ENCODE assay signal across 21 cellular contexts in the genomic region with DNA sequence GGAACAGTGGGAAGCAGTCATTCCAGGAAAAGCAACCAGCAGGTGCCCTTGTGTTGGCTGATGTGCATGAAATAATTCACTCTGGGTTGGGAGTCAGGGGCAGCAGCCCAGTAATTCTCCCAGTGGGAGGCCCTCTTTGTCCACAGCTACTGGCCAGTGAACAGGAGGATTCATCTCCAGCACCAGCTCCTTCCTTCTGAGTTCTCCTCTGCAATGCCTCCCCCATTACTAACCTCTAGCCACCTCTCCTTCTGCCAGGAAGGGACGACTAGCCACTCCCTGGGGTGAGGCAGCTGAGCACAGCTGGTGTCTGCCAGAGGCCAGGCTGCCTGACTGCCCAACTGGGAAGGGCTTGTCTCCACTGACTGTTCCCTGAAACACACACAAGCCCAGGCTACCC. TPM values are rescaled to one million over a fixed set of nuclear protein-coding genes. Genes with fewer than 3 reads are reported as not detected.
DNase-seq lines count a peak whose midpoint lies in the region; ATAC-seq, FAIRE-seq and TF ChIP-seq lines count a peak whose summit lies in the region.
"Had no signal": no experiment of that assay in that cellular context is flagged by ENCODE, and none has a peak within 500 bp of the region (broad histone marks: within the 10 kb centered on the region; RNA-seq: fewer than 3 reads in every experiment).

No MANE protein-coding gene starts in this region.

- intact Hi-C loops in HCT116 (cut with micrococcal nuclease), result no loop called here

- no peak for TF ChIP-seq EP300 in H1 (IDR thresholded peaks at IDR 0.05; ENCODE audit: borderline replicate concordance in 1 of 2, low read depth in 2 of 2, low read length in 2 of 2)

- no peak overlapping the region for H3K27ac ChIP-seq in HCT116 (ENCODE audit: low read depth, low read length)
- no peak overlapping the region for H3K27ac ChIP-seq in H1 (ENCODE audit: low read depth, low read length)
- no peak overlapping the region for H3K27ac ChIP-seq in parathyroid adenoma
- H3K27ac ChIP-seq: heart right ventricle, tibial artery had no signal

- peak overlapping the region; percentile 65 for H3K4ac ChIP-seq in H1 (replicated peaks; ENCODE audit: insufficient read length, low read depth, low read length)

- TF ChIP-seq CTCF in HCT116 (IDR thresholded peaks at IDR 0.05 in 2 of 3, conservative IDR thresholded peaks at IDR 0.05 in 1 of 3; ENCODE audit: borderline replicate concordance in 1 of 3, insufficient read depth in 1 of 3, low read depth in 2 of 3, low read length in 2 of 3), result no peak
- no peak for TF ChIP-seq CTCF in H1 (IDR thresholded peaks at IDR 0.05; ENCODE audit: control extremely low read depth in 1 of 3, insufficient read depth in 1 of 3, low read depth in 1 of 3, low read length in 3 of 3)
- no peak for TF ChIP-seq CTCF in parathyroid adenoma (IDR thresholded peaks at IDR 0.05)

- H3K4me1 ChIP-seq in HCT116 (ENCODE audit: control insufficient read depth in 1 of 2, insufficient read depth in 2 of 2, low read length in 2 of 2), result peaks cover 20 to 23% of the 10 kb centered on the region in 2 experiments; a peak in 3 of 4 replicates
- peaks cover 0 to 10% (median 4%) of the 10 kb centered on the region in 4 experiments; a peak in 6 of 7 replicates for H3K4me1 ChIP-seq in H1 (replicated peaks in 1 of 4; ENCODE audit: control insufficient read depth in 3 of 4, insufficient read depth in 4 of 4, low read length in 3 of 4)
- no peaks in the 10 kb centered on the region for H3K4me1 ChIP-seq in parathyroid adenoma

- H2BK15ac ChIP-seq in H1 (ENCODE audit: low read length), result 0 out of 2 replicates have a peak overlapping the region, but pooled peaks have one; percentile 81

- H3K9me3 ChIP-seq in HCT116 (ENCODE audit: control insufficient read depth in 1 of 2, insufficient read depth in 1 of 2, low read depth in 1 of 2, low read length in 2 of 2), result no peaks in the 10 kb centered on the region
- H3K9me3 ChIP-seq in H1 (ENCODE audit: insufficient read depth in 2 of 2, low read depth in 1 of 2, low read length in 1 of 2), result no peaks in the 10 kb centered on the region
- no peaks in the 10 kb centered on the region for H3K9me3 ChIP-seq in parathyroid adenoma (ENCODE audit: control insufficient read depth, low read length)
- H3K9me3 ChIP-seq: heart right ventricle, tibial artery had no signal

- H2BK12ac ChIP-seq in H1 (ENCODE audit: low read depth, low read length), result peak overlapping the region; percentile 75; the same call in 1 of the 2 replicates

- H3K36me3 ChIP-seq in HCT116 (ENCODE audit: control insufficient read depth in 1 of 2, insufficient read depth in 2 of 2, low read length in 2 of 2), result no peaks in the 10 kb centered on the region
- H3K36me3 ChIP-seq in H1 (ENCODE audit: control insufficient read depth in 2 of 4, insufficient read depth in 4 of 4, low read length in 3 of 4), result no peaks in the 10 kb centered on the region
- no peaks in the 10 kb centered on the region for H3K36me3 ChIP-seq in parathyroid adenoma (ENCODE audit: control insufficient read depth, insufficient read depth, low read length)
- H3K36me3 ChIP-seq: heart right ventricle, tibial artery had no signal

- no peak overlapping the region for H3K18ac ChIP-seq in H1 (ENCODE audit: extremely low read depth, low read length)

- H4K20me1 ChIP-seq in HCT116 (ENCODE audit: insufficient read depth) (no peaks in the 10 kb centered on the region), H1 (replicated peaks in 1 of 2; ENCODE audit: control insufficient read depth in 1 of 2, insufficient read depth in 2 of 2, low read length in 2 of 2) (no peaks in the 10 kb centered on the region)

- no peaks in the 10 kb centered on the region for H3K79me1 ChIP-seq in H1 (ENCODE audit: low read depth, low read length)

- peak overlapping the region; percentile 80 for H4K91ac ChIP-seq in H1 (replicated peaks; ENCODE audit: insufficient read length, low read length)

- ATAC-seq in HCT116, result peak; percentile 64
- ATAC-seq: activated T-helper 17 cell treated with anti-CD3 and anti-CD28 coated beads, Interleukin-2, amount 50 U/mL, for 72 hours; naive thymus-derived CD4-positive, alpha-beta T cell had no signal

- peak overlapping the region; percentile 9; the same call in 1 of the 2 replicates for H3K4me2 ChIP-seq in HCT116 (ENCODE audit: low read length)
- peak overlapping the region in 1 of 2 experiments; percentile 35; a peak in 1 of 4 replicates for H3K4me2 ChIP-seq in H1 (ENCODE audit: insufficient read depth in 1 of 2, low read depth in 2 of 2, low read length in 2 of 2)
- no peak overlapping the region for H3K4me2 ChIP-seq in parathyroid adenoma (ENCODE audit: low read length)

- no peaks in the 10 kb centered on the region for H3K9me2 ChIP-seq in HCT116 (ENCODE audit: insufficient read depth)

- peak overlapping the region; percentile 23; the same call in 1 of the 2 replicates for H2BK20ac ChIP-seq in H1 (ENCODE audit: low read length)

- RAD21 ChIA-PET in HCT116 (lab: Charles Lee; ENCODE audit: low non-redundant PET in 1 of 2, low total read pairs in 2 of 2, uncharacterized antibody in 2 of 2, unreplicated experiment in 2 of 2), result no interaction called here

- no peak overlapping the region for H4K5ac ChIP-seq in H1 (ENCODE audit: insufficient read length, low read depth, low read length)

- peak overlapping the region; percentile 27; the same call in 1 of the 2 replicates for H2BK5ac ChIP-seq in H1 (ENCODE audit: low read depth, low read length)

- FAIRE-seq in H1 (lab: Jason Lieb, UNC), result no peak
- FAIRE-seq: colon, TTC549 had no signal

- 25% methylated on average over 1 of the region's 1 CpG; no CpG with 5 or more reads in 1 of the 2 experiments for WGBS in H1 (ENCODE audit: extremely low coverage in 1 of 2, insufficient coverage in 1 of 2, insufficient read length in 1 of 2, insufficient replicate concordance in 2 of 2, low coverage in 1 of 2, low lambda C conversion rate in 2 of 2, missing lambda C conversion rate in 1 of 2), 2 experiments

- no peaks in the 10 kb centered on the region for H3K27me3 ChIP-seq in HCT116 (ENCODE audit: insufficient read depth, low read length)
- no peaks in the 10 kb centered on the region; a peak in 1 of 7 replicates for H3K27me3 ChIP-seq in H1 (replicated peaks in 1 of 4; ENCODE audit: control insufficient read depth in 3 of 4, extremely low read depth in 1 of 4, insufficient read depth in 3 of 4, low read length in 3 of 4)
- H3K27me3 ChIP-seq in parathyroid adenoma (ENCODE audit: control insufficient read depth, insufficient read depth, low read length), result no peaks in the 10 kb centered on the region

- H3K23me2 ChIP-seq in H1 (ENCODE audit: low read depth, low read length), result no peaks in the 10 kb centered on the region; the same call in 1 of the 2 replicates

- H3K4me3 ChIP-seq in HCT116 (replicated peaks in 1 of 2; ENCODE audit: low read depth in 1 of 2, low read length in 2 of 2) (no peak overlapping the region), H1 (ENCODE audit: extremely low read depth in 1 of 4, insufficient read depth in 2 of 4, low read depth in 3 of 4, low read length in 4 of 4) (no peak overlapping the region), parathyroid adenoma (ENCODE audit: low read depth, low read length) (no peak overlapping the region)
- H3K4me3 ChIP-seq: heart right ventricle, tibial artery had no signal

- H3K14ac ChIP-seq in H1 (ENCODE audit: insufficient read length), result no peak overlapping the region

- no peak overlapping the region for H2AFZ ChIP-seq in HCT116 (ENCODE audit: low read depth, low read length, poor library complexity, severe bottlenecking)
- H2AFZ ChIP-seq in H1 (ENCODE audit: low read length), result 0 out of 2 replicates have a peak overlapping the region, but pooled peaks have one; percentile 2
- H2AFZ ChIP-seq in parathyroid adenoma, result peak overlapping the region; percentile 1

- H3K79me2 ChIP-seq in HCT116 (ENCODE audit: insufficient read depth, low read length) (no peaks in the 10 kb centered on the region), H1 (ENCODE audit: control insufficient read depth in 1 of 2, insufficient read depth in 2 of 2, low read length in 2 of 2) (no peaks in the 10 kb centered on the region), parathyroid adenoma (no peaks in the 10 kb centered on the region)

- TF ChIP-seq RAD21 in HCT116 (IDR thresholded peaks at IDR 0.05; ENCODE audit: low read depth), result no peak
- no peak for TF ChIP-seq RAD21 in H1 (IDR thresholded peaks at IDR 0.05 in 1 of 2, conservative IDR thresholded peaks at IDR 0.05 in 1 of 2; ENCODE audit: low read depth in 2 of 2, low read length in 2 of 2)

- no peak overlapping the region for H2AK5ac ChIP-seq in H1 (ENCODE audit: low read depth, low read length)

- no TSS peak for BruUV-seq in HCT116 (replicated peaks; lab: Mats Ljungman, UMichigan)

- H3K9ac ChIP-seq in HCT116 (ENCODE audit: low read length) (no peak overlapping the region), H1 (replicated peaks in 1 of 4; ENCODE audit: extremely low read depth in 1 of 4, low read depth in 3 of 4, low read length in 3 of 4) (no peak overlapping the region), parathyroid adenoma (no peak overlapping the region)

- CTCF ChIA-PET in HCT116 (lab: Charles Lee), result no interaction called here
- CTCF ChIA-PET in H1 (lab: Charles Lee; ENCODE audit: partially characterized antibody), result interaction anchor here (1.2 to 4.9 kb wide), 5 partner anchors 13 to 208 kb away, joined by 3 to 40 read pairs (median 7); a partner anchor contains a TSS

- H4K8ac ChIP-seq in H1 (ENCODE audit: extremely low read depth, insufficient read depth, low read length), result no peak overlapping the region; the same call in 1 of the 2 replicates

- POLR2A ChIA-PET in HCT116 (lab: Charles Lee), result no interaction called here
- POLR2A ChIA-PET in H1 (lab: Charles Lee; ENCODE audit: partially characterized antibody), result interaction anchor here (1.3 to 4.0 kb wide), 2 partner anchors 13 to 77 kb away, joined by 5 to 14 read pairs; a partner anchor contains a TSS

- no peak overlapping the region for H3K56ac ChIP-seq in H1 (replicated peaks; ENCODE audit: insufficient read length, low read depth, low read length)

- no peak overlapping the region for H3K23ac ChIP-seq in H1 (ENCODE audit: insufficient read length)

- DNase-seq in HCT116 (ENCODE audit: low read depth, low spot score), result no peak
- DNase-seq in NCI-H226, result peak; percentile 10
- no peak for DNase-seq in H1 (ENCODE audit: low read depth in 1 of 2, low spot score in 2 of 2)
- no peak for DNase-seq in activated effector memory CD4-positive, alpha-beta T cell treated with anti-CD3 and anti-CD28 coated beads, Interleukin-2, amount 50 U/mL, for 16 hours
- no peak for DNase-seq in putamen (ENCODE audit: low spot score)
- no peak for DNase-seq in NCI-H345 (lab: John Stamatoyannopoulos, UW)
- DNase-seq: activated CD4-positive, alpha-beta memory T cell treated with anti-CD3 and anti-CD28 coated beads, Interleukin-2, amount 10 ng/mL, durations not matched to agents 7 days and 5 days; amygdala; heart right ventricle; IMR-90; naive thymus-derived CD4-positive, alpha-beta T cell; NCI-H526; SIG-M5; stimulated activated CD4-positive, alpha-beta T cell treated with anti-CD3 and anti-CD28 coated beads, Interleukin-1b, Interleukin-23, amount 100 ng/mL, for 48 hours; tibial artery had no signal

- no peak overlapping the region for H2BK120ac ChIP-seq in H1 (replicated peaks; ENCODE audit: low read depth, low read length)

- TF ChIP-seq POLR2A in HCT116 (IDR thresholded peaks at IDR 0.05; ENCODE audit: borderline replicate concordance, extremely low read depth, insufficient read depth, insufficient read length) (no peak), H1 (IDR thresholded peaks at IDR 0.05; ENCODE audit: control extremely low read depth in 1 of 2, low read depth in 2 of 2, low read length in 2 of 2) (no peak)

RNA-seq across cellular contexts. Expression of a gene that starts 12.5 kb away (rescaled TPM):
- not detected for total RNA-seq in HCT116 (2021; ENCODE audit: unreplicated experiment)
- not detected in 2 replicates for polyA plus RNA-seq in HCT116 (2012)
- not detected in 2 replicates for total RNA-seq in H1 (2021; fragmentation: NEBNext Ultra II Directional; extraction: Animal tissue kit (Norgen Biotek cat#: 25700))
- 0.06 TPM in 1 of 2 replicates, not detected in the other for polyA plus RNA-seq in H1 (2011; rRNA removed)
- polyA plus RNA-seq in H1 (2011; cell fraction: cytosol; rRNA removed), result not detected
- 0.16 TPM for polyA plus RNA-seq in H1 (2011; cell fraction: nucleus; rRNA removed)
- not detected in 4 replicates for polyA plus RNA-seq in H1 (2012, experiment 1 of 2)
- not detected for polyA plus RNA-seq in H1 (2012, experiment 2 of 2)
- polyA plus RNA-seq in H1 (2013, experiment 1 of 2), result 0.06 TPM
- polyA plus RNA-seq in H1 (2013, experiment 2 of 2), result 0.04 TPM
- polyA minus RNA-seq in H1 (2011; rRNA and poly(A)+ RNA removed), result 0.13 TPM in 1 of 2 replicates, not detected in the other
- not detected for polyA minus RNA-seq in H1 (2011; cell fraction: cytosol; rRNA and poly(A)+ RNA removed)
- not detected for polyA minus RNA-seq in H1 (2011; cell fraction: nucleus; rRNA and poly(A)+ RNA removed)
- total RNA-seq: activated CD4-positive, alpha-beta memory T cell treated with anti-CD3 and anti-CD28 coated beads, Interleukin-2, amount 10 ng/mL, durations not matched to agents 7 days and 5 days; activated T-helper 17 cell treated with anti-CD3 and anti-CD28 coated beads, Interleukin-2, amount 50 U/mL, for 72 hours; heart right ventricle; IMR-90; naive thymus-derived CD4-positive, alpha-beta T cell; renal cortical epithelial cell had no signal
- polyA plus RNA-seq: esophagus; heart right ventricle; IMR-90; naive thymus-derived CD4-positive, alpha-beta T cell had no signal

RNA-seq across cellular contexts. Expression of a gene that starts 13.3 kb away (rescaled TPM):
- 5.2 TPM for total RNA-seq in HCT116 (2021; ENCODE audit: unreplicated experiment)
- 4.1 and 4.3 TPM in 2 replicates for polyA plus RNA-seq in HCT116 (2012)
- 2.0 and 2.1 TPM in 2 replicates for total RNA-seq in H1 (2021; fragmentation: NEBNext Ultra II Directional; extraction: Animal tissue kit (Norgen Biotek cat#: 25700))
- 1.1 and 1.2 TPM in 2 replicates for polyA plus RNA-seq in H1 (2011; rRNA removed)
- polyA plus RNA-seq in H1 (2011; cell fraction: cytosol; rRNA removed), result 1.1 TPM
- polyA plus RNA-seq in H1 (2011; cell fraction: nucleus; rRNA removed), result 1.9 TPM
- polyA plus RNA-seq in H1 (2012, experiment 1 of 2), result 1.3 to 1.7 TPM (median 1.6 TPM) in 4 replicates
- polyA plus RNA-seq in H1 (2012, experiment 2 of 2), result 1.5 TPM
- polyA plus RNA-seq in H1 (2013, experiment 1 of 2), result 2.0 TPM
- polyA plus RNA-seq in H1 (2013, experiment 2 of 2), result 2.5 TPM
- 1.5 and 2.8 TPM in 2 replicates for polyA minus RNA-seq in H1 (2011; rRNA and poly(A)+ RNA removed)
- 1.1 TPM for polyA minus RNA-seq in H1 (2011; cell fraction: cytosol; rRNA and poly(A)+ RNA removed)
- polyA minus RNA-seq in H1 (2011; cell fraction: nucleus; rRNA and poly(A)+ RNA removed), result 1.2 TPM

RNA-seq across cellular contexts. Expression of a gene that starts 31.2 kb away (rescaled TPM):
- 7.4 TPM for total RNA-seq in HCT116 (2021; ENCODE audit: unreplicated experiment)
- 5.9 and 6.3 TPM in 2 replicates for polyA plus RNA-seq in HCT116 (2012)
- not detected in 2 replicates for total RNA-seq in H1 (2021; fragmentation: NEBNext Ultra II Directional; extraction: Animal tissue kit (Norgen Biotek cat#: 25700))
- 0.03 TPM in 1 of 2 replicates, not detected in the other for polyA plus RNA-seq in H1 (2011; rRNA removed)
- 0.04 TPM for polyA plus RNA-seq in H1 (2011; cell fraction: cytosol; rRNA removed)
- not detected for polyA plus RNA-seq in H1 (2011; cell fraction: nucleus; rRNA removed)
- 0.10 to 0.11 TPM in 2 of 4 replicates, not detected in the others for polyA plus RNA-seq in H1 (2012, experiment 1 of 2)
- polyA plus RNA-seq in H1 (2012, experiment 2 of 2), result 0.03 TPM
- not detected for polyA plus RNA-seq in H1 (2013, experiment 1 of 2)
- polyA plus RNA-seq in H1 (2013, experiment 2 of 2), result 0.02 TPM
- polyA minus RNA-seq in H1 (2011; rRNA and poly(A)+ RNA removed), result not detected in 2 replicates
- polyA minus RNA-seq in H1 (2011; cell fraction: cytosol; rRNA and poly(A)+ RNA removed), result not detected
- not detected for polyA minus RNA-seq in H1 (2011; cell fraction: nucleus; rRNA and poly(A)+ RNA removed)
- total RNA-seq: activated CD4-positive, alpha-beta memory T cell treated with anti-CD3 and anti-CD28 coated beads, Interleukin-2, amount 10 ng/mL, durations not matched to agents 7 days and 5 days; activated T-helper 17 cell treated with anti-CD3 and anti-CD28 coated beads, Interleukin-2, amount 50 U/mL, for 72 hours; heart right ventricle; IMR-90; naive thymus-derived CD4-positive, alpha-beta T cell had no signal
- polyA plus RNA-seq: IMR-90; naive thymus-derived CD4-positive, alpha-beta T cell had no signal
